ENCODE assay signal across 11 cellular contexts in the genomic region with DNA sequence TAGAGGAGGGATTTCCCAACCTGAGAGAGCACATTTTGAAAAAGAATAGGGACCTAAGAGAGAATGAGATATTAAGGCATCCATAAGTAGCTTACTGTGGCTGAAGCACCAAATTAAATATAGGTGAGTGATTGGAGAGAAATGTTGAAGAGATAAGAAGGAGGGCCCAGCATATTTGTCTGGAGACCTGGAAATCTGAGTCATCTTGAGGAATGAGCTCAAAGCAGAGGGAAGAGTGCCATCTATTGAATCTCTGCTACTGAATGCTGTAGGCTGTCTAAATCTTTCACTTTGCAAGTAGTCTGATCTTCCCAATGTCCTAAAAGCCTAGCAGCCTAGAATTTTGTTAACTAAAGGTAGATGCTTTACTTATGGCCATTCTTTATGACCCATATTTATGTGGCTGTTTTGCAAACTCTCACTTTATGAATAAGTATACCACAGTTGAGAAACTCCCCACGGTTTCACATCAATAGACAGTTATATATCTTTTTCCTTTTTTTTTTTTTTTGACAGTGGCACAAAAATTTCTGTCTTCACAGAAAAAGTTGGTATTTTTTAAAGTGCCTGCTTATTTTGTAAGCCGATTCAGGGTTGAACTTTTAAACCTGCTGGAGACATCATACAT.
A peak's percentile ranks its signal among the peaks of the same experiment; 100 is the strongest.
DNase-seq lines count a peak whose midpoint lies in the region; ATAC-seq and TF ChIP-seq lines count a peak whose summit lies in the region.
"Had no signal": no experiment of that assay in that cellular context is flagged by ENCODE, and none has a peak within 500 bp of the region (broad histone marks: within the 10 kb centered on the region; RNA-seq: fewer than 3 reads in every experiment).

No MANE protein-coding gene starts in this region.

- TSS peak; percentile 85 for BruUV-seq in A673 (replicated peaks; lab: Mats Ljungman, UMichigan)

- CTCF ChIA-PET in A673 (lab: Charles Lee), result interaction anchor here (0.5 to 2.0 kb wide), 11 partner anchors 9 to 759 kb away, joined by 3 to 8 read pairs (median 4); no protein-coding TSS in a partner anchor

- POLR2A ChIA-PET in A673 (lab: Charles Lee; ENCODE audit: low non-redundant PET), result interaction anchor here (0.6 to 0.7 kb wide), 5 partner anchors 92 to 877 kb away, joined by 3 to 4 read pairs (median 3); no protein-coding TSS in a partner anchor

- no peak overlapping the region for H3K4me3 Mint-ChIP-seq in HFFc6
- H3K4me3 Mint-ChIP-seq in immature natural killer cell, result peak overlapping the region in 1 of 5 donors; percentile 19
- H3K4me3 Mint-ChIP-seq in activated naive CD8-positive, alpha-beta T cell treated with anti-CD3 and anti-CD28 coated beads for 36 hours, result no peak overlapping the region
- H3K4me3 Mint-ChIP-seq: activated B cell treated with CpG ODN at 0.5 μM for 24 hours had no signal

- H3K4me1 Mint-ChIP-seq in HFFc6 (ENCODE audit: low read depth) (peaks cover 16% of the 10 kb centered on the region; the same call in 1 of the 2 replicates), immature natural killer cell (peaks cover 37 to 40% of the 10 kb centered on the region in 2 donors)
- H3K4me1 Mint-ChIP-seq in activated naive CD8-positive, alpha-beta T cell treated with anti-CD3 and anti-CD28 coated beads for 36 hours, result peaks cover 14% of the 10 kb centered on the region
- H3K4me1 Mint-ChIP-seq: activated B cell treated with CpG ODN at 0.5 μM for 24 hours had no signal

- H3K27ac Mint-ChIP-seq in HFFc6, result no peak overlapping the region
- peak overlapping the region in 4 of 6 donors; percentile 1 to 80 (median 42) for H3K27ac Mint-ChIP-seq in immature natural killer cell
- H3K27ac Mint-ChIP-seq in activated naive CD8-positive, alpha-beta T cell treated with anti-CD3 and anti-CD28 coated beads for 36 hours, result no peak overlapping the region
- H3K27ac Mint-ChIP-seq: activated B cell treated with CpG ODN at 0.5 μM for 24 hours had no signal

- TF ChIP-seq CTCF in A673 (conservative IDR thresholded peaks at IDR 0.05; ENCODE audit: low read depth, low read length), result peak; percentile 99
- peak; percentile 28; the same call in 1 of the 2 replicates for TF ChIP-seq CTCF in HFFc6 (IDR thresholded peaks at IDR 0.05)

- H3K36me3 Mint-ChIP-seq in HFFc6 (ENCODE audit: low read depth) (no peaks in the 10 kb centered on the region), immature natural killer cell (no peaks in the 10 kb centered on the region)
- no peaks in the 10 kb centered on the region for H3K36me3 Mint-ChIP-seq in activated naive CD8-positive, alpha-beta T cell treated with anti-CD3 and anti-CD28 coated beads for 36 hours

- no peak overlapping the region for H3K4me3 ChIP-seq in A673 (ENCODE audit: low read depth, low read length, poor library complexity, severe bottlenecking)
- H3K4me3 ChIP-seq: suprapubic skin had no signal

- intact Hi-C loops in A673 (cut with micrococcal nuclease; ENCODE audit: unreplicated experiment), result loop anchor here (1.0 to 5.0 kb wide), 8 partner anchors 93 to 1919 kb away; no protein-coding TSS in a partner anchor

- peaks cover 2% of the 10 kb centered on the region; the same call in 1 of the 2 replicates for H3K27me3 Mint-ChIP-seq in HFFc6 (ENCODE audit: insufficient read depth)
- peaks cover 0 to 2% (median under 1%) of the 10 kb centered on the region in 3 donors for H3K27me3 Mint-ChIP-seq in immature natural killer cell (ENCODE audit: low read depth in 3 of 3)
- no peaks in the 10 kb centered on the region for H3K27me3 Mint-ChIP-seq in activated naive CD8-positive, alpha-beta T cell treated with anti-CD3 and anti-CD28 coated beads for 36 hours
- H3K27me3 Mint-ChIP-seq: activated B cell treated with CpG ODN at 0.5 μM for 24 hours had no signal

- H3K4me1 ChIP-seq in A673 (ENCODE audit: insufficient read depth, low read length, poor library complexity, severe bottlenecking), result peaks cover 32% of the 10 kb centered on the region
- H3K4me1 ChIP-seq: suprapubic skin had no signal

- H3K9me3 Mint-ChIP-seq in HFFc6 (peaks cover 7% of the 10 kb centered on the region; the same call in 1 of the 2 replicates), immature natural killer cell (no peaks in the 10 kb centered on the region)
- H3K9me3 Mint-ChIP-seq in activated naive CD8-positive, alpha-beta T cell treated with anti-CD3 and anti-CD28 coated beads for 36 hours, result no peaks in the 10 kb centered on the region
- H3K9me3 Mint-ChIP-seq: activated B cell treated with CpG ODN at 0.5 μM for 24 hours had no signal

- peak; percentile 96 for DNase-seq in A673 (ENCODE audit: low spot score)
- peak; percentile 8 for DNase-seq in HFFc6
- no peak for DNase-seq in immature natural killer cell
- no peak for DNase-seq in activated naive CD8-positive, alpha-beta T cell treated with anti-CD3 and anti-CD28 coated beads for 36 hours
- DNase-seq: activated B cell treated with CpG ODN at 0.5 μM for 24 hours, NCI-H187 had no signal

- peak overlapping the region; percentile 56 for H3K27ac ChIP-seq in A673 (ENCODE audit: low read depth, low read length, poor library complexity, severe bottlenecking)
- H3K27ac ChIP-seq: suprapubic skin had no signal

- ATAC-seq in SK-N-SH treated with all-trans-retinoic acid at 6 μM for 48 hours (peak; percentile 84), HG02938 (IDR thresholded peaks at IDR 0.05; ENCODE audit: unreplicated experiment) (no peak), HG02759 (IDR thresholded peaks at IDR 0.05; ENCODE audit: unreplicated experiment) (no peak), HG03342 (IDR thresholded peaks at IDR 0.05; ENCODE audit: unreplicated experiment) (no peak)

- H3K36me3 ChIP-seq in A673 (ENCODE audit: insufficient read depth, low read length, poor library complexity, severe bottlenecking), result peaks cover 3% of the 10 kb centered on the region
- H3K36me3 ChIP-seq: suprapubic skin had no signal

- no peaks in the 10 kb centered on the region for H3K27me3 ChIP-seq in A673 (replicated peaks; ENCODE audit: insufficient read depth, low read depth, low read length, poor library complexity)
- H3K27me3 ChIP-seq: suprapubic skin had no signal

- H3K9me3 ChIP-seq in A673 (ENCODE audit: low read depth, low read length, poor library complexity, severe bottlenecking), result peaks cover 5% of the 10 kb centered on the region
- H3K9me3 ChIP-seq: suprapubic skin had no signal

TF ChIP-seq in SK-N-SH treated with all-trans-retinoic acid at 6 μM for 48 hours, 23 proteins besides CTCF, POLR2A, EP300 and RAD21:
- no peak for TF ChIP-seq ZFP30 (CRISPR knock-in tag; IDR thresholded peaks at IDR 0.05)
- TF ChIP-seq, protein P1, sequence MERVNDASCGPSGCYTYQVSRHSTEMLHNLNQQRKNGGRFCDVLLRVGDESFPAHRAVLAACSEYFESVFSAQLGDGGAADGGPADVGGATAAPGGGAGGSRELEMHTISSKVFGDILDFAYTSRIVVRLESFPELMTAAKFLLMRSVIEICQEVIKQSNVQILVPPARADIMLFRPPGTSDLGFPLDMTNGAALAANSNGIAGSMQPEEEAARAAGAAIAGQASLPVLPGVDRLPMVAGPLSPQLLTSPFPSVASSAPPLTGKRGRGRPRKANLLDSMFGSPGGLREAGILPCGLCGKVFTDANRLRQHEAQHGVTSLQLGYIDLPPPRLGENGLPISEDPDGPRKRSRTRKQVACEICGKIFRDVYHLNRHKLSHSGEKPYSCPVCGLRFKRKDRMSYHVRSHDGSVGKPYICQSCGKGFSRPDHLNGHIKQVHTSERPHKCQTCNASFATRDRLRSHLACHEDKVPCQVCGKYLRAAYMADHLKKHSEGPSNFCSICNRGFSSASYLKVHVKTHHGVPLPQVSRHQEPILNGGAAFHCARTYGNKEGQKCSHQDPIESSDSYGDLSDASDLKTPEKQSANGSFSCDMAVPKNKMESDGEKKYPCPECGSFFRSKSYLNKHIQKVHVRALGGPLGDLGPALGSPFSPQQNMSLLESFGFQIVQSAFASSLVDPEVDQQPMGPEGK (CRISPR knock-in tag; IDR thresholded peaks at IDR 0.05; ENCODE audit: borderline replicate concordance), result no peak
- TF ChIP-seq, protein P2, sequence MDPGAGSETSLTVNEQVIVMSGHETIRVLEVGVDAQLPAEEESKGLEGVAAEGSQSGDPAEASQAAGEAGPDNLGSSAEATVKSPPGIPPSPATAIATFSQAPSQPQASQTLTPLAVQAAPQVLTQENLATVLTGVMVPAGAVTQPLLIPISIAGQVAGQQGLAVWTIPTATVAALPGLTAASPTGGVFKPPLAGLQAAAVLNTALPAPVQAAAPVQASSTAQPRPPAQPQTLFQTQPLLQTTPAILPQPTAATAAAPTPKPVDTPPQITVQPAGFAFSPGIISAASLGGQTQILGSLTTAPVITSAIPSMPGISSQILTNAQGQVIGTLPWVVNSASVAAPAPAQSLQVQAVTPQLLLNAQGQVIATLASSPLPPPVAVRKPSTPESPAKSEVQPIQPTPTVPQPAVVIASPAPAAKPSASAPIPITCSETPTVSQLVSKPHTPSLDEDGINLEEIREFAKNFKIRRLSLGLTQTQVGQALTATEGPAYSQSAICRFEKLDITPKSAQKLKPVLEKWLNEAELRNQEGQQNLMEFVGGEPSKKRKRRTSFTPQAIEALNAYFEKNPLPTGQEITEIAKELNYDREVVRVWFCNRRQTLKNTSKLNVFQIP (CRISPR knock-in tag; IDR thresholded peaks at IDR 0.05; ENCODE audit: borderline replicate concordance, low read depth), result no peak

Comparison
In these comparisons a context has a peak if more than half of its experiments do, and no peak if none do; other contexts are left out.
1. DNase-seq: peak in A673 (single experiment) and HFFc6 (single experiment); none in immature natural killer cell (0 of 3) and activated naive CD8-positive, alpha-beta T cell treated with anti-CD3 and anti-CD28 coated beads for 36 hours (single experiment).
2. H3K27ac Mint-ChIP-seq: peak in immature natural killer cell (4 of 6); none in HFFc6 (single experiment) and activated naive CD8-positive, alpha-beta T cell treated with anti-CD3 and anti-CD28 coated beads for 36 hours (single experiment).